Comparison of ENCODE assay signal across 1 cellular context in the genomic region with DNA sequence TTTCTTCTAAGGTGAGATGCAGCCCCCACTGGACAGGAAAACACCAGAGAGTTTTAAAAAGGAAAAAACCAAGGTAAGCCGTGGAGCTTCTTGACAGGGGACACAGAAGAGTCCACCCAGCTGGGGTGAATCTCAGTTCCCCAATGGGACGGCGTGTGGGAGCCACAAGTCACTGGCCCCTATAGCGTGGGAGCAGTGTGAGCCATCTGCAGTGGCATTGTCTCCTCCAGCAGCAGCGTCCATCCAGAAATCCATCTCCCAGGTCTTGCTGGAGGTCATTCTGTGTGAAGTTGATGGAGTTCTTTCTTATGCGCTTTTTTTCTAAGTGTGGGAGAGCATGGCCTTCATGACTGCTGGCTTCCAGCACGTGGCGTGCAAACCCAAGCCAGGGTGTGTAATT.
TF ChIP-seq lines count a peak whose summit lies in the region.

No MANE protein-coding gene starts in this region.

TF ChIP-seq in GM12878, 131 proteins besides CTCF, POLR2A, EP300 and RAD21:
- no peak for TF ChIP-seq BCL11A (IDR thresholded peaks at IDR 0.05; ENCODE audit: low read depth, low read length)
- 0 out of 2 replicates have a peak, but pooled peaks have one; percentile 12 for TF ChIP-seq TCF12 (IDR thresholded peaks at IDR 0.05; ENCODE audit: low read depth, low read length)
- TF ChIP-seq SPI1 (IDR thresholded peaks at IDR 0.05; ENCODE audit: borderline replicate concordance, insufficient read depth, low read depth, low read length) = peak; percentile 38; the same call in 1 of the 2 replicates
